24 cellular contexts compared by ENCODE assay signal in the genomic region with DNA sequence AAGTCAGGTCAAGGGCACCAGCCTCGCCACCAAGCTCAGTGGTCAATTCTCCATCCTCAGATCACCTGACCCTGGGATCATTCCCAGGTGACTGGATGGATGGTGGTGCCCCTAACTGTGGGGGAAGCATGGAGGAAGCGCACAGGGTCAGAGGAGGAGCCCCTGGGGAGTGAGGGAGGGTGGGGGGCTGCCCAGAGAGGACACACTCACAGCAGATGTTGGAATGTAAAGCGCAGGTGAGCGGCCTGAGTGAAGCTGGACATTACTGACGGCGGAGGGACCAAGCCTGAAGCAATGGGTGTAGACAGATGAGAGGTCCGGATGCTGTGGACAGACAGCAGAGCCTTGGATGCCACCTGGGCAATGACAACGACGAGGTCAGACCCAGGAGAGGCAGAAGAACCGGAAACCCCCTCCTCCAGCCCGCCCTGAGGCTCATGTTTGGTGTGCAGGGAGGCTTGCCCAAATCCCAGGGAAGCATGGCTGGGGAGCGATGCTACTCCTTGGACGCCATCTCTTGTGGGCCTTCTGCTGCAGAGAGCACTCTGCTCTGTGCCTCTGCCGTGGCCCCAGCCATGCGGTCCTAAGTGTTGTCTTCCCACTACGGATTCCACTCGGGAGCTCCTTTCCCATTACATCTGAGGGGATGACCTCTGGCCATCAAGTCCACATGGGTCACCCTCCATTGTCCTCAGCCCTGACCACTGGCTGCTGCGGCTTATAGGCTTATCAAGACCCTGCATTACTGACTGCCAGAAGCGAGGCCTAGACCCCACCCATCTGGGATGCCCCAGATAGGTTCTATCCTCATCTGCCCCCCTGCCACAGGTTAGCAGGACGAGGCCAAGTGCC. TPM values are rescaled to one million over a fixed set of nuclear protein-coding genes. Genes with fewer than 3 reads are reported as not detected.
DNase-seq lines count a peak whose midpoint lies in the region; ATAC-seq, FAIRE-seq and TF ChIP-seq lines count a peak whose summit lies in the region.
"Had no signal": no experiment of that assay in that cellular context is flagged by ENCODE, and none has a peak within 500 bp of the region (broad histone marks: within the 10 kb centered on the region; RNA-seq: fewer than 3 reads in every experiment).

No MANE protein-coding gene starts in this region.

- no peak for TF ChIP-seq POLR2A in HepG2 (IDR thresholded peaks at IDR 0.05; ENCODE audit: insufficient read depth in 1 of 2, low read depth in 2 of 2, low read length in 2 of 2)
- no peak for TF ChIP-seq POLR2A in right lobe of liver (IDR thresholded peaks at IDR 0.05)
- no peak for TF ChIP-seq POLR2A in gastroesophageal sphincter (IDR thresholded peaks at IDR 0.05)

- ATAC-seq in HepG2 = peak; percentile 4
- ATAC-seq in right lobe of liver = no peak
- no peak for ATAC-seq in aorta (ENCODE audit: low FRiP score)
- ATAC-seq in HG03521 (IDR thresholded peaks at IDR 0.05; ENCODE audit: unreplicated experiment) = no peak
- ATAC-seq in gastroesophageal sphincter = no peak
- ATAC-seq: CD8-positive, alpha-beta T cell had no signal

- in situ Hi-C loops in HepG2 (cut with HindIII; ENCODE audit: extremely low pct_ligation_motif_present, low pct_unique_long_range_greater_than_20kb) = loop anchor here (5.0 kb wide), 2 partner anchors 35 to 165 kb away; no protein-coding TSS in a partner anchor

- no peak overlapping the region for H3K18ac ChIP-seq in neuronal stem cell (ENCODE audit: low read length)

- no peak overlapping the region for H2AFZ ChIP-seq in HepG2 (ENCODE audit: low read length)
- H2AFZ ChIP-seq in neuronal stem cell (ENCODE audit: low read length) = no peak overlapping the region

- no peak overlapping the region for H2BK12ac ChIP-seq in neuronal stem cell (ENCODE audit: low read length)

- H3K14ac ChIP-seq in neuronal stem cell (ENCODE audit: low read length) = no peak overlapping the region

- H3K9me3 ChIP-seq in HepG2 (ENCODE audit: low read length) (no peaks in the 10 kb centered on the region), right lobe of liver (no peaks in the 10 kb centered on the region), neuronal stem cell (replicated peaks in 1 of 2; ENCODE audit: control insufficient read depth in 2 of 2, insufficient read depth in 1 of 2, low read depth in 1 of 2, low read length in 2 of 2) (no peaks in the 10 kb centered on the region), aorta (ENCODE audit: control insufficient read depth, low read length) (no peaks in the 10 kb centered on the region), gastroesophageal sphincter (no peaks in the 10 kb centered on the region)
- H3K9me3 ChIP-seq: BLaER1, SK-N-SH had no signal

- TF ChIP-seq CTCF in HepG2 (CRISPR knock-in tag; IDR thresholded peaks at IDR 0.05) (no peak), right lobe of liver (IDR thresholded peaks at IDR 0.05) (no peak), bronchial epithelial cell (IDR thresholded peaks at IDR 0.05; ENCODE audit: insufficient read depth, low read length, severe bottlenecking) (no peak), gastroesophageal sphincter (IDR thresholded peaks at IDR 0.05) (no peak)

- H3K27ac ChIP-seq in HepG2 (ENCODE audit: extremely low read length, insufficient read depth, low read length) (no peak overlapping the region), right lobe of liver (no peak overlapping the region), neuronal stem cell (replicated peaks; ENCODE audit: low read length) (no peak overlapping the region), aorta (ENCODE audit: low read depth in 1 of 2, low read length in 2 of 2) (no peak overlapping the region), gastroesophageal sphincter (no peak overlapping the region)
- H3K27ac ChIP-seq: BLaER1 had no signal

- H3K27me3 ChIP-seq in HepG2 (ENCODE audit: control insufficient read depth in 1 of 2, insufficient read depth in 2 of 2, low read length in 2 of 2) (no peaks in the 10 kb centered on the region), right lobe of liver (no peaks in the 10 kb centered on the region), bronchial epithelial cell (ENCODE audit: control insufficient read depth, insufficient read depth, low read length) (no peaks in the 10 kb centered on the region), neuronal stem cell (ENCODE audit: control insufficient read depth in 3 of 3, insufficient read depth in 3 of 3, low read depth in 1 of 3, low read length in 3 of 3) (no peaks in the 10 kb centered on the region), aorta (ENCODE audit: control insufficient read depth in 1 of 2, insufficient read depth in 2 of 2, low read length in 1 of 2) (no peaks in the 10 kb centered on the region), gastroesophageal sphincter (no peaks in the 10 kb centered on the region)
- H3K27me3 ChIP-seq: BLaER1 had no signal

- no TSS peak for BruUV-seq in HepG2 (replicated peaks; lab: Mats Ljungman, UMichigan)

- no peak overlapping the region for H3K4ac ChIP-seq in neuronal stem cell (ENCODE audit: low read length)

- H2AK5ac ChIP-seq in neuronal stem cell (ENCODE audit: low read depth, low read length) = peak overlapping the region; percentile 78

- H3K9ac ChIP-seq in HepG2 (ENCODE audit: insufficient read depth, low read depth, low read length) = no peak overlapping the region
- H3K9ac ChIP-seq in neuronal stem cell (ENCODE audit: low read depth, low read length, poor library complexity) = no peak overlapping the region
- H3K9ac ChIP-seq: BLaER1, SK-N-SH had no signal

- FAIRE-seq in HepG2 (lab: Jason Lieb, UNC) (no peak), bronchial epithelial cell (lab: Jason Lieb, UNC) (peak; percentile 88)

- no peaks in the 10 kb centered on the region for H3K79me1 ChIP-seq in neuronal stem cell (ENCODE audit: low read depth, low read length)

- TF ChIP-seq EP300 in HepG2 (IDR thresholded peaks at IDR 0.05; ENCODE audit: low read depth in 2 of 2, low read length in 2 of 2) (no peak), HepG2 (CRISPR knock-in tag; IDR thresholded peaks at IDR 0.05; ENCODE audit: borderline replicate concordance) (no peak), gastroesophageal sphincter (IDR thresholded peaks at IDR 0.05) (no peak)

- H4K91ac ChIP-seq in neuronal stem cell (ENCODE audit: low read depth, low read length, poor library complexity) = no peak overlapping the region

- no peak for DNase-seq in HepG2 (ENCODE audit: low spot score)
- no peak for DNase-seq in right lobe of liver
- no peak for DNase-seq in bronchial epithelial cell (ENCODE audit: low read depth)
- no peak for DNase-seq in neuronal stem cell (ENCODE audit: low spot score)
- peak; percentile 42 to 73 for DNase-seq in aorta
- no peak for DNase-seq in foreskin melanocyte
- DNase-seq: Calu3; CD8-positive, alpha-beta T cell; GF-D8; H7; HFFc6; KBM-7; NCI-H1105 treated with DMSO at 0.1 percent for 48 hours; NCI-H1694; NCI-H2107; NCI-H2227 treated with DMSO at 0.1 percent for 48 hours; NCI-H510A treated with DMSO at 0.1 percent for 48 hours; NCI-H774; OCI-M1; SHP77 treated with DMSO at 0.1 percent for 48 hours; SK-N-SH had no signal

- H4K8ac ChIP-seq in neuronal stem cell (ENCODE audit: low read depth, low read length) = no peak overlapping the region

- no peaks in the 10 kb centered on the region for H3K79me2 ChIP-seq in HepG2 (ENCODE audit: insufficient read depth, low read length)

- H2BK15ac ChIP-seq in neuronal stem cell (ENCODE audit: low read length) = no peak overlapping the region

- H3K23ac ChIP-seq in neuronal stem cell (ENCODE audit: low read depth, low read length, poor library complexity) = no peak overlapping the region

- no peaks in the 10 kb centered on the region for H4K20me1 ChIP-seq in HepG2 (ENCODE audit: insufficient read depth, low read length)

- POLR2A ChIA-PET in HepG2 (lab: Yijun Ruan, JAX) = no interaction called here

- no peak overlapping the region for H3K4me3 ChIP-seq in HepG2 (replicated peaks in 1 of 3; ENCODE audit: insufficient read depth in 1 of 3, low read depth in 2 of 3, low read length in 3 of 3)
- H3K4me3 ChIP-seq in right lobe of liver = no peak overlapping the region
- no peak overlapping the region for H3K4me3 ChIP-seq in bronchial epithelial cell (ENCODE audit: low read depth, low read length)
- H3K4me3 ChIP-seq in neuronal stem cell (ENCODE audit: low read length in 2 of 2) = no peak overlapping the region
- H3K4me3 ChIP-seq in aorta (ENCODE audit: low read length in 2 of 2) = no peak overlapping the region
- no peak overlapping the region for H3K4me3 ChIP-seq in gastroesophageal sphincter
- H3K4me3 ChIP-seq: BLaER1 had no signal

- peaks cover 43% of the 10 kb centered on the region for H3K4me1 ChIP-seq in HepG2 (ENCODE audit: insufficient read depth, low read length)
- peaks cover 0 to 6% (median 0%) of the 10 kb centered on the region in 4 donors for H3K4me1 ChIP-seq in right lobe of liver
- peaks cover 3 to 8% of the 10 kb centered on the region in 2 donors for H3K4me1 ChIP-seq in neuronal stem cell (ENCODE audit: control insufficient read depth in 2 of 2, insufficient read depth in 1 of 2, low read depth in 1 of 2, low read length in 2 of 2)
- H3K4me1 ChIP-seq in aorta (ENCODE audit: control insufficient read depth in 1 of 2, insufficient read depth in 2 of 2, low read length in 2 of 2) = peaks cover 0 to 1% of the 10 kb centered on the region in 2 donors
- peaks cover 6 to 45% (median 12%) of the 10 kb centered on the region in 3 donors for H3K4me1 ChIP-seq in gastroesophageal sphincter

- CTCF ChIA-PET in HepG2 (lab: Yijun Ruan, JAX; ENCODE audit: low intra/inter-chr PET ratio, low total read pairs) = no interaction called here

- WGBS in HepG2 (ENCODE audit: low lambda C conversion rate) = 62% methylated on average over 12 of the region's 20 CpGs
- WGBS in right lobe of liver (ENCODE audit: insufficient coverage, low coverage, low lambda C conversion rate, missing lambda C conversion rate) = 61% methylated on average over 11 of the region's 20 CpGs
- no CpG with 5 or more reads among the region's 20 CpGs for WGBS in neuronal stem cell (ENCODE audit: extremely low coverage in 2 of 2, insufficient read length in 2 of 2, insufficient replicate concordance in 1 of 2), 2 donors
- WGBS in aorta, 2 donors = 89 to 91% methylated on average over 20 of the region's 20 CpGs
- 84 to 92% methylated on average over 4 to 13 of the region's 20 CpGs for WGBS in gastroesophageal sphincter (ENCODE audit: low coverage in 1 of 2), 2 donors

- H3K4me2 ChIP-seq in HepG2 (ENCODE audit: low read depth, low read length) (no peak overlapping the region), neuronal stem cell (ENCODE audit: insufficient read depth, low read length, poor library complexity, severe bottlenecking) (no peak overlapping the region)
- H3K4me2 ChIP-seq: BLaER1, SK-N-SH had no signal

- intact Hi-C loops in HepG2 (cut with micrococcal nuclease; ENCODE audit: unreplicated experiment) = no loop called here
- intact Hi-C loops in right lobe of liver (cut with DNase I) = loop anchor here (5.0 to 10.0 kb wide), 2 partner anchors 35 to 168 kb away; partner anchors contain the start of gene FAM131C (in 1 of the 2)
- intact Hi-C loops in aorta (cut with DNase I) = loop anchor here (5.0 kb wide), 4 partner anchors 35 to 165 kb away; no protein-coding TSS in a partner anchor

- H3K36me3 ChIP-seq in HepG2 (replicated peaks in 1 of 2; ENCODE audit: control insufficient read depth in 1 of 2, insufficient read depth in 2 of 2, low read length in 2 of 2) = peaks cover 2 to 5% of the 10 kb centered on the region in 2 experiments; a peak in 1 of 5 replicates
- peaks cover 0 to 6% (median under 1%) of the 10 kb centered on the region in 4 donors for H3K36me3 ChIP-seq in right lobe of liver
- H3K36me3 ChIP-seq in bronchial epithelial cell (ENCODE audit: control insufficient read depth, insufficient read depth, low read length) = peaks cover 3% of the 10 kb centered on the region
- peaks cover 4 to 20% of the 10 kb centered on the region in 2 donors for H3K36me3 ChIP-seq in neuronal stem cell (replicated peaks in 1 of 2; ENCODE audit: control insufficient read depth in 2 of 2, insufficient read depth in 2 of 2, low read length in 2 of 2)
- no peaks in the 10 kb centered on the region for H3K36me3 ChIP-seq in aorta (ENCODE audit: control insufficient read depth in 1 of 2, insufficient read depth in 2 of 2, low read length in 1 of 2)
- H3K36me3 ChIP-seq in gastroesophageal sphincter = peaks cover 0 to 17% of the 10 kb centered on the region in 2 donors

- no peak overlapping the region for H2BK120ac ChIP-seq in neuronal stem cell (ENCODE audit: low read depth, low read length)

- no peak for TF ChIP-seq RAD21 in HepG2 (CRISPR knock-in tag; IDR thresholded peaks at IDR 0.05)

- H2BK5ac ChIP-seq in neuronal stem cell (ENCODE audit: low read length) = no peak overlapping the region

RNA-seq across cellular contexts. Expression of gene CPLANE2, which starts 5.8 kb away (rescaled TPM):
- 0.98 and 1.6 TPM in 2 replicates for total RNA-seq in HepG2 (2016; rRNA removed; fragmentation: Illumina TruSeq; extraction: Trizol)
- total RNA-seq in HepG2 (2016; cell fraction: cytosol; rRNA removed; fragmentation: Illumina TruSeq; extraction: Trizol; ENCODE audit: low read depth) = 0.62 and 0.71 TPM in 2 replicates
- 1.00 and 1.9 TPM in 2 replicates for total RNA-seq in HepG2 (2016; cell fraction: insoluble cytoplasmic fraction; rRNA removed; fragmentation: Illumina TruSeq; extraction: Trizol)
- 1.8 and 1.9 TPM in 2 replicates for total RNA-seq in HepG2 (2016; cell fraction: membrane; rRNA removed; fragmentation: Illumina TruSeq; extraction: Trizol)
- total RNA-seq in HepG2 (2016; cell fraction: nucleus; rRNA removed; fragmentation: Illumina TruSeq; extraction: Trizol) = 0.99 and 1.3 TPM in 2 replicates
- polyA plus RNA-seq in HepG2 (2011; rRNA removed) = 0.27 and 0.29 TPM in 2 replicates
- 0.12 and 0.42 TPM in 2 replicates for polyA plus RNA-seq in HepG2 (2011; cell fraction: cytosol; rRNA removed)
- polyA plus RNA-seq in HepG2 (2011; cell fraction: nucleus; rRNA removed) = 0.43 and 0.48 TPM in 2 replicates
- 0.38 and 0.53 TPM in 2 replicates for polyA plus RNA-seq in HepG2 (2012)
- polyA plus RNA-seq in HepG2 (2016; cell fraction: cytosol; fragmentation: Illumina TruSeq; extraction: Trizol; ENCODE audit: low read depth) = 0.38 and 0.65 TPM in 2 replicates
- 0.47 and 0.85 TPM in 2 replicates for polyA plus RNA-seq in HepG2 (2016; cell fraction: insoluble cytoplasmic fraction; fragmentation: Illumina TruSeq; extraction: Trizol; ENCODE audit: low read depth)
- 0.76 and 1.2 TPM in 2 replicates for polyA plus RNA-seq in HepG2 (2016; cell fraction: membrane; fragmentation: Illumina TruSeq; extraction: Trizol; ENCODE audit: low read depth)
- polyA plus RNA-seq in HepG2 (2016; cell fraction: nucleus; fragmentation: Illumina TruSeq; extraction: Trizol; ENCODE audit: insufficient read depth, low read depth) = 0.41 and 2.0 TPM in 2 replicates
- polyA minus RNA-seq in HepG2 (2011; rRNA and poly(A)+ RNA removed; ENCODE audit: low replicate concordance) = 4.2 and 10.4 TPM in 2 replicates
- 2.1 TPM in 1 of 2 replicates, not detected in the other for polyA minus RNA-seq in HepG2 (2011; cell fraction: cytosol; rRNA and poly(A)+ RNA removed)
- polyA minus RNA-seq in HepG2 (2011; cell fraction: nucleus; rRNA and poly(A)+ RNA removed) = 0.39 and 1.1 TPM in 2 replicates
- total RNA-seq in right lobe of liver = 1 to 10 TPM; 2.2 to 4.4 (median 3.1) TPM
- total RNA-seq in bronchial epithelial cell = 5.8 and 14.5 TPM in 2 replicates
- polyA plus RNA-seq in neuronal stem cell (2013, experiment 1 of 2) = 4.3 TPM
- polyA plus RNA-seq in neuronal stem cell (2013, experiment 2 of 2) = 5.2 TPM
- total RNA-seq in aorta = 1 to 10 TPM; 2.6 to 6.4 TPM
- polyA plus RNA-seq in aorta = 1 to 10 TPM; 1.9 to 3.2 TPM
- 10 to 100 TPM in 2 of 4 donors, 1 to 10 TPM in 2; 6.6 to 45.8 (median 11.0) TPM for total RNA-seq in gastroesophageal sphincter

RNA-seq across cellular contexts. Expression of gene ARHGEF19, which starts 30.3 kb away (rescaled TPM):
- total RNA-seq in HepG2 (2016; rRNA removed; fragmentation: Illumina TruSeq; extraction: Trizol) (1.8 and 2.0 TPM in 2 replicates), right lobe of liver (1 to 10 TPM in 4 of 6 experiments, under 1 TPM in 2; 0.31 to 2.8 (median 1.5) TPM), bronchial epithelial cell (3.2 and 6.1 TPM in 2 replicates), aorta (1 to 10 TPM; 7.1 to 8.6 TPM), gastroesophageal sphincter (1 to 10 TPM; 2.8 to 3.6 (median 3.4) TPM)
- 0.53 and 1.0 TPM in 2 replicates for total RNA-seq in HepG2 (2016; cell fraction: cytosol; rRNA removed; fragmentation: Illumina TruSeq; extraction: Trizol; ENCODE audit: low read depth)
- 1.4 and 2.3 TPM in 2 replicates for total RNA-seq in HepG2 (2016; cell fraction: insoluble cytoplasmic fraction; rRNA removed; fragmentation: Illumina TruSeq; extraction: Trizol)
- total RNA-seq in HepG2 (2016; cell fraction: membrane; rRNA removed; fragmentation: Illumina TruSeq; extraction: Trizol) = 1.3 and 1.5 TPM in 2 replicates
- total RNA-seq in HepG2 (2016; cell fraction: nucleus; rRNA removed; fragmentation: Illumina TruSeq; extraction: Trizol) = 1.9 and 2.1 TPM in 2 replicates
- polyA plus RNA-seq in HepG2 (2011; rRNA removed) (1.7 and 2.2 TPM in 2 replicates), aorta (10 to 100 TPM in 1 of 2 donors, 1 to 10 TPM in 1; 3.3 to 19.7 TPM)
- polyA plus RNA-seq in HepG2 (2011; cell fraction: cytosol; rRNA removed) = 1.7 and 2.2 TPM in 2 replicates
- polyA plus RNA-seq in HepG2 (2011; cell fraction: nucleus; rRNA removed) = 9.9 and 10.1 TPM in 2 replicates
- 0.88 and 1.6 TPM in 2 replicates for polyA plus RNA-seq in HepG2 (2012)
- 0.47 and 1.2 TPM in 2 replicates for polyA plus RNA-seq in HepG2 (2016; cell fraction: cytosol; fragmentation: Illumina TruSeq; extraction: Trizol; ENCODE audit: low read depth)
- polyA plus RNA-seq in HepG2 (2016; cell fraction: insoluble cytoplasmic fraction; fragmentation: Illumina TruSeq; extraction: Trizol; ENCODE audit: low read depth) = 1.7 and 2.2 TPM in 2 replicates
- polyA plus RNA-seq in HepG2 (2016; cell fraction: membrane; fragmentation: Illumina TruSeq; extraction: Trizol; ENCODE audit: low read depth) = 0.94 and 1.7 TPM in 2 replicates
- polyA plus RNA-seq in HepG2 (2016; cell fraction: nucleus; fragmentation: Illumina TruSeq; extraction: Trizol; ENCODE audit: insufficient read depth, low read depth) = 4.0 and 5.0 TPM in 2 replicates
- polyA minus RNA-seq in HepG2 (2011; rRNA and poly(A)+ RNA removed; ENCODE audit: low replicate concordance) = 1.3 and 7.5 TPM in 2 replicates
- polyA minus RNA-seq in HepG2 (2011; cell fraction: cytosol; rRNA and poly(A)+ RNA removed) = 0.69 and 0.79 TPM in 2 replicates
- 1.4 and 2.1 TPM in 2 replicates for polyA minus RNA-seq in HepG2 (2011; cell fraction: nucleus; rRNA and poly(A)+ RNA removed)
- polyA plus RNA-seq in neuronal stem cell (2013, experiment 1 of 2) = 14.7 TPM
- polyA plus RNA-seq in neuronal stem cell (2013, experiment 2 of 2) = 14.8 TPM

Comparison
In these comparisons a context has a peak if more than half of its experiments do, and no peak if none do; other contexts are left out.
1. DNase-seq: peak in aorta (2 of 2); none in HepG2 (single experiment), right lobe of liver (0 of 3), bronchial epithelial cell (single experiment), neuronal stem cell (single experiment) and foreskin melanocyte (single experiment).